In genomic region chr1:157357111-157357510, GRCh38 we compare ENCODE assay signal across 19 cellular contexts.
DNase-seq lines count a peak whose midpoint lies in the region; ATAC-seq and TF ChIP-seq lines count a peak whose summit lies in the region.
"Had no signal": no experiment of that assay in that cellular context is flagged by ENCODE, and none has a peak within 500 bp of the region (broad histone marks: within the 10 kb centered on the region; RNA-seq: fewer than 3 reads in every experiment).

No MANE protein-coding gene starts in this region.

- ATAC-seq in heart left ventricle (peak; percentile 72 to 88 (median 82)), right cardiac atrium (peak; percentile 66 to 87)
- ATAC-seq: T-helper 17 cell had no signal

- no peaks in the 10 kb centered on the region for H3K9me3 ChIP-seq in heart left ventricle
- H3K9me3 ChIP-seq in SJCRH30 (replicated peaks), result no peaks in the 10 kb centered on the region
- no peaks in the 10 kb centered on the region for H3K9me3 ChIP-seq in right cardiac atrium (ENCODE audit: control insufficient read depth, low read length)

- DNase-seq in heart left ventricle, result peak in 3 of 5 donors; percentile 29 to 36 (median 29)
- no peak for DNase-seq in cardiac septum (ENCODE audit: low spot score)
- peak; percentile 60 to 84 for DNase-seq in NCI-H524 (lab: John Stamatoyannopoulos, UW)
- peak; percentile 7 to 21 for DNase-seq in SJCRH30
- peak in 2 of 3 donors; percentile 43 to 67 for DNase-seq in right cardiac atrium
- no peak for DNase-seq in DMS79 (lab: John Stamatoyannopoulos, UW)
- no peak for DNase-seq in central memory CD4-positive, alpha-beta T cell
- no peak for DNase-seq in NCI-H2029 (lab: John Stamatoyannopoulos, UW)
- DNase-seq: GDM1; H7; NCI-H1417 treated with DMSO at 0.1 percent for 48 hours; NCI-H2029 treated with DMSO at 0.1 percent for 48 hours; NCI-H226; NCI-H69; NK-92 treated with Interleukin-12 subunit alpha and Interleukin-12 subunit beta, amount 100 ng/mL, for 24 hours; SIG-M5; T-helper 17 cell had no signal

- WGBS in heart left ventricle, 4 donors, result 21 to 45% (median 25%) methylated on average over 5 of the region's 5 CpGs
- 28% methylated on average over 5 of the region's 5 CpGs for WGBS in right cardiac atrium

- H3K27me3 ChIP-seq in heart left ventricle (peaks cover 0 to 4% (median 0%) of the 10 kb centered on the region in 9 donors), SJCRH30 (no peaks in the 10 kb centered on the region; the same call in none of the 2 replicates), right cardiac atrium (ENCODE audit: control insufficient read depth, insufficient read depth) (no peaks in the 10 kb centered on the region)

- intact Hi-C loops in heart left ventricle (cut with DNase I), result no loop called here
- intact Hi-C loops in cardiac septum (cut with DNase I), result no loop called here
- intact Hi-C loops in right cardiac atrium (cut with DNase I), result no loop called here

- no peak overlapping the region for H3K27ac ChIP-seq in heart left ventricle
- no peak overlapping the region for H3K27ac ChIP-seq in SJCRH30
- H3K27ac ChIP-seq in right cardiac atrium (ENCODE audit: low read length), result no peak overlapping the region
- H3K27ac ChIP-seq: C4-2B, KMS-11 had no signal

- H3K4me1 ChIP-seq in heart left ventricle (peaks cover 0 to 10% (median 0%) of the 10 kb centered on the region in 12 donors), SJCRH30 (no peaks in the 10 kb centered on the region), right cardiac atrium (ENCODE audit: control insufficient read depth, insufficient read depth, low read length) (no peaks in the 10 kb centered on the region)

- TF ChIP-seq CTCF in heart left ventricle (IDR thresholded peaks at IDR 0.05), result no peak

- TF ChIP-seq POLR2A in heart left ventricle (IDR thresholded peaks at IDR 0.05), result no peak

- H3K36me3 ChIP-seq in heart left ventricle, result no peaks in the 10 kb centered on the region
- H3K36me3 ChIP-seq in SJCRH30, result no peaks in the 10 kb centered on the region

- no peak overlapping the region for H3K4me3 ChIP-seq in heart left ventricle
- H3K4me3 ChIP-seq in SJCRH30, result no peak overlapping the region
- no peak overlapping the region for H3K4me3 ChIP-seq in right cardiac atrium (ENCODE audit: low read length)

Comparison
In these comparisons a context has a peak if more than half of its experiments do, and no peak if none do; other contexts are left out.
1. DNase-seq: peak in heart left ventricle (3 of 5), NCI-H524 (2 of 2), SJCRH30 (2 of 2) and right cardiac atrium (2 of 3); none in cardiac septum (single experiment), DMS79 (single experiment), central memory CD4-positive, alpha-beta T cell (single experiment) and NCI-H2029 (single experiment).